ENCODE assay signal across 8 cellular contexts in the genomic region with DNA sequence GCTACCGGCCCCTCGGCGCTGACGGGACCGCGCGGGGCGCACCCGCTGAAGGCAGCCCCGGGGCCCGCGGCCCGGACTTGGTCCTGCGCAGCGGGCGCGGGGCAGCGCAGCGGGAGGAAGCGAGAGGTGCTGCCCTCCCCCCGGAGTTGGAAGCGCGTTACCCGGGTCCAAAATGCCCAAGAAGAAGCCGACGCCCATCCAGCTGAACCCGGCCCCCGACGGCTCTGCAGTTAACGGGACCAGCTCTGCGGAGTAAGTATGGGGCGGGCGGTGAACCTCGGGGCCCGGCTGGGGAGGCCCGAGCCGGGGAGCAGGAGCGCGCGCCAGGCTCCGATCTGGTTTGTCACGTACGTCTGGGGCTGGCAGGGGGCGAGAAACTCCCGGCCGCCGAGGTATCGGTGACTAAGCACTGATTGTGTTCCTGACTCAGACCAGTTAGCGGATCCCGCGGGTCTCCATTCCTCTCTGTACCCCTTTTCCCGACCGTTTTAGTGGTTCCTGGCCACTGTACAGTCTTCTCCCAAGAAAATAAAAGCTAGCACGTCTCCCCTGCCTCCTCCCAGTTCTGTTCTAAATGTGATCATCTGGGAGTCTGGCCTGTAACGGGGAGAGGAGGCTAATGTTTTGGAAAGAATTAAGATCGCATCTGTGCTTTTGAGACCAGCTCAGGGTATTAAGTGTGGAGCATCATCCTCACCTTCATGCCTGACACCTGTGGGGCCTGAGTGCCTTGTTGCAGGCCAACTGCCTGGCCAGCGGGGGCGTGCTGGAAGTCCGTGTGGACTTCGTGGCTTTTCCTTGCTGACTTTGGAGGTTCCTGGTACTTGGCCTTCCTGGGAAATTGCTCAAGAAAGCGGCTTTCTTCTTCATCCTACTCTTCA. TPM values are rescaled to one million over a fixed set of nuclear protein-coding genes. Genes with fewer than 3 reads are reported as not detected.
A peak's percentile ranks its signal among the peaks of the same experiment; 100 is the strongest.
DNase-seq lines count a peak whose midpoint lies in the region; ATAC-seq and TF ChIP-seq lines count a peak whose summit lies in the region.

No MANE protein-coding gene starts in this region.

- TF ChIP-seq CTCF in LNCaP clone FGC (IDR thresholded peaks at IDR 0.05; ENCODE audit: control insufficient read depth, extremely low read depth, insufficient read depth), result peak; percentile 75

- intact Hi-C loops in left colon (cut with DNase I, micrococcal nuclease), result loop anchor here in 1 of 2 donors (5.0 kb wide), 1 partner anchor 110 kb away; a partner anchor contains a TSS

- DNase-seq in D341Med (ENCODE audit: low spot score), result peak; percentile 73
- no peak for DNase-seq in LNCaP clone FGC (ENCODE audit: low read depth)
- DNase-seq in activated CD4-positive, alpha-beta T cell treated with anti-CD3 and anti-CD28 coated beads for 24 hours (ENCODE audit: low read depth in 2 of 2), result peak; percentile 75 to 76
- DNase-seq in cerebellar cortex (ENCODE audit: low spot score), result peak; percentile 66
- peak; percentile 54 to 71 for DNase-seq in left colon
- peak; percentile 86 for DNase-seq in stimulated activated CD4-positive, alpha-beta T cell treated with anti-CD3 and anti-CD28 coated beads, Interleukin-1b, Interleukin-23, amount 100 ng/mL, for 48 hours

- ATAC-seq in GM21529 (IDR thresholded peaks at IDR 0.05; ENCODE audit: unreplicated experiment), result peak; percentile 20
- ATAC-seq in left colon, result peak; percentile 44
- ATAC-seq in GM18873 (IDR thresholded peaks at IDR 0.05; ENCODE audit: low FRiP score, unreplicated experiment), result no peak

- peak overlapping the region; percentile 90 for H3K4me3 ChIP-seq in LNCaP clone FGC (ENCODE audit: low read depth, low read length)

RNA-seq across cellular contexts. Expression of a gene that starts 0.7 kb away (rescaled TPM):
- 10 to 100 TPM; 44.7 to 45.9 TPM for total RNA-seq in left colon

RNA-seq across cellular contexts. Expression of a gene that starts 30.9 kb away (rescaled TPM):
- total RNA-seq in left colon, result 1 to 10 TPM; 2.6 to 7.8 TPM
